ENCODE assay signal across 8 cellular contexts in the genomic region with DNA sequence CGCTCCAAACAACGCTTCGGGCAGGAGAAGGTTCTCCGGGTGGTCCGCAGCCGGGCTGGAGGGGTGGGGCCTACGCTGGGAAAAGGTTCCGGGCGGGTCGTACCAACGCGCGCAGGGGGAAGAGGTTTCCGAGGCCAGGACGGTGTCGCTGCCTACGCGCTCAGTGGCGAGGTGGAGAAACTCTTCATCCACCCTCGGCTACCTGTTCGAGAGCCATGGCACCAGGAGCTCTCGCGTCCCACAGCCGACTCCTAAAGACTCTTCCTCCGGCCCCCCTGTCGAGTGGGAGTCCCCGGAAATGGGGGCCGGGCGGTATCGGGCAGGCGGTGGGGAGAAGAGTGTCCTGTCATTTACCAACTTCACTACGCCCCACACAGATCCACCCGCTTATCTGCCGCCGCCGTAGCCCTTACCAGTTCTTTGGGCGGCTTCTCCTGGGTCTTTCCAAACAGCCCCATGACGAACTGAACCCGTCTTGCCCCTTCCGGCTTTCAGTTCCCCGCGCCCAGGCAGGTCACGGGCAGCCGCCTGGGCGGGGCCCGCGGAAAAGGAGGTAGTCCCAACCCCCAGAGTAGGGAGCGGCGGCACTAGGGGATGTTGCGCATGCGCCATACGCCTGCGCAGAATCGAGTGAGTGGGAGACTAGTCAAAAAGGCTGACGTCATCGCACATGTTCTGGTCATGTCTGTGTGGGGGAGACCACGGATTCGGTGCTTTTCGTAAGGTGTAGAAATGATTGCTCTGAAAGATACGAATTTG. TPM values are rescaled to one million over a fixed set of nuclear protein-coding genes. Genes with fewer than 3 reads are reported as not detected.
A peak's percentile ranks its signal among the peaks of the same experiment; 100 is the strongest.
DNase-seq lines count a peak whose midpoint lies in the region; ATAC-seq and TF ChIP-seq lines count a peak whose summit lies in the region.

A gene (minus strand): TSS at position 553 of the 759 bp plus-strand sequence. CDS start 95 bp downstream, at position 458.

- H3K9me3 ChIP-seq in right atrium auricular region, result no peaks in the 10 kb centered on the region
- no peaks in the 10 kb centered on the region for H3K9me3 ChIP-seq in uterus

- ATAC-seq in GM18499 (IDR thresholded peaks at IDR 0.05; ENCODE audit: insufficient read depth, unreplicated experiment) (peak; percentile 77), HG02943 (IDR thresholded peaks at IDR 0.05; ENCODE audit: low read depth, unreplicated experiment) (peak; percentile 87)

- H3K36me3 ChIP-seq in right atrium auricular region (no peaks in the 10 kb centered on the region), uterus (no peaks in the 10 kb centered on the region)

- H3K27ac ChIP-seq in right atrium auricular region (peak within 1 kb of the TSS; percentile 95 to 97), uterus (peak within 1 kb of the TSS; percentile 98)

- peak; percentile 51 to 69 for TF ChIP-seq POLR2A in uterus (IDR thresholded peaks at IDR 0.05)

- H3K4me3 ChIP-seq in right atrium auricular region, result peak within 1 kb of the TSS; percentile 57 to 70
- peak within 1 kb of the TSS; percentile 91 to 95 for H3K4me3 ChIP-seq in uterus

- TF ChIP-seq CTCF in right atrium auricular region (IDR thresholded peaks at IDR 0.05) (no peak), uterus (IDR thresholded peaks at IDR 0.05) (no peak)

- peak; percentile 59 for DNase-seq in NCI-H187 treated with DMSO at 0.1 percent for 48 hours (lab: John Stamatoyannopoulos, UW)
- DNase-seq in anterior cingulate cortex (lab: John Stamatoyannopoulos, UW), result peak; percentile 67 to 99 (median 93)
- DNase-seq in right atrium auricular region (ENCODE audit: low spot score), result peak; percentile 98
- peak; percentile 87 for DNase-seq in pulmonary artery endothelial cell (ENCODE audit: low read depth, low spot score)
- peak; percentile 97 for DNase-seq in uterus

- H3K27me3 ChIP-seq in right atrium auricular region (no peaks in the 10 kb centered on the region), uterus (no peaks in the 10 kb centered on the region)

- peaks cover 0 to 33% of the 10 kb centered on the region in 2 donors for H3K4me1 ChIP-seq in right atrium auricular region
- H3K4me1 ChIP-seq in uterus, result peaks cover 0 to 3% of the 10 kb centered on the region in 2 donors

- intact Hi-C loops in T-helper 2 cell treated with Interferon-gamma antibody and Interleukin-4, amounts not matched to agents 100 ng/mL and 5 ng/mL, for 36 hours (cut with micrococcal nuclease), result loop anchor here (1.0 to 10.0 kb wide), 5 partner anchors 22 to 456 kb away; a partner anchor contains a TSS
- intact Hi-C loops in uterus (cut with DNase I; ENCODE audit: low total_unique reads), result no loop called here

RNA-seq across cellular contexts. Expression of the gene that starts here (rescaled TPM):
- total RNA-seq in T-helper 2 cell treated with Interferon-gamma antibody and Interleukin-4, amounts not matched to agents 100 ng/mL and 5 ng/mL, for 36 hours, result 46.0 and 51.8 TPM in 2 replicates
- 10 to 100 TPM; 79.7 to 89.1 TPM for total RNA-seq in right atrium auricular region
- total RNA-seq in pulmonary artery endothelial cell, result 87.6 and 97.9 TPM in 2 replicates
- 100 to 1,000 TPM in 1 of 4 donors, 10 to 100 TPM in 3; 62.4 to 143 (median 94.4) TPM for total RNA-seq in uterus

Comparison
In these comparisons a context has a peak if more than half of its experiments do, and no peak if none do; other contexts are left out.
1. Peak in every context shown above with its lines: DNase-seq, ATAC-seq, H3K4me3 ChIP-seq and H3K27ac ChIP-seq.